In the genomic region with DNA sequence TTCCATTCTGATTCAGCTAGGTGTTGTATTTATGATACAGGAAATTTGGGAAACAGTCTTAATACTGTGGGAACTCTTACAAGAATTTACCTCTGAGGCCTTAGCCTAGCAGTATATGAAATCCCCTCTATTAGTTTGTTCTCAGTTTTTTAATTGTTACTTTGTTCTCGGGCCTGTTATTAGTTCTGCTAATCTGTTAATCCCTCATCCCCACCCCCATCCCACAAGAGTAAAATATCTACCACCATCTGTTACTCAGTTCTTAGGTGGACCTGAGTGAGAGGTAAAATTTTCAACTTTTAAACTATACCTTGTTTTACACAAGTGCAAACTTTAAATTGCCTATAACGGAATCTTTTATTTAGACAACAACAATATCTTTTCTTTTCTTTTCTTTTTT, we compare ENCODE assay signal across 8 cellular contexts.
"Had no signal": no experiment of that assay in that cellular context is flagged by ENCODE, and none has a peak within 500 bp of the region (broad histone marks: within the 10 kb centered on the region; RNA-seq: fewer than 3 reads in every experiment).

No MANE protein-coding gene starts in this region.

- ATAC-seq: HCT116, K562 had no signal

- DNase-seq: GM23248, GOT3, H7, HFFc6, IMR-90, KG1 had no signal
